ENCODE assay signal across 16 cellular contexts in the genomic region with DNA sequence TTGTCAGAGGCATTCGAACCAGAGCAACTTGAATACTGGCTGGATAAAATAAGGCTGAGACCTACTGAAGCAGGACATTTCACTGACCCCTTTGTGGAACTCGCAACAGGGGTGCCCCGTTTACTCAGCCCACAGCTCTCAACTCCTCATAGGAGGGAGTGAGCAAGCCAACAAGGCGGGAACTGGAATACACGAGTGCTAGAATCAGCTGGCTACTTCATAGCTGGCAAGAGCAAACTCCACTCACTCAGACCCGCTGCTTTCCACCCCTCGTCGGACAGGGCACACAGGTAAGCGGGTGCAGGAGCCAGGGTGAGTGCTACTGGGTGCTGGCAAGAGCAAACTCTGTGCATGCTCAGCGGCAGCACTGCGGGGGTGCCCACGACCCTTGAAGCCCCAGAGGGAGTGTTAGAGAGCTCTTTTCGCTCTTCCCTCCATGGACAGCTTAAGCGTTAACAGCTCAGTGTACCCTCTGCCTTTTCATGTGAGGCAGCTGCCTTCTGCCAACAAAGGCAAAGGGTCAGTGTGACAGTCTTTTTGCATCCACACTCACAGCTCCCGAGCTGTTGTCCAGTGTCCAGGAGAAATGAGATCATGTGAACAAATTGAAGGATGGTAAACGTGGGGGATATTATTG. TPM values are rescaled to one million over a fixed set of nuclear protein-coding genes. Genes with fewer than 3 reads are reported as not detected.
DNase-seq lines count a peak whose midpoint lies in the region; ATAC-seq and TF ChIP-seq lines count a peak whose summit lies in the region.
"Had no signal": no experiment of that assay in that cellular context is flagged by ENCODE, and none has a peak within 500 bp of the region (broad histone marks: within the 10 kb centered on the region; RNA-seq: fewer than 3 reads in every experiment).

No MANE protein-coding gene starts in this region.

- H3K4me1 ChIP-seq in hepatocyte (ENCODE audit: insufficient read depth) (peaks cover 8% of the 10 kb centered on the region), neuron (ENCODE audit: insufficient read depth, low read length) (peaks cover 14% of the 10 kb centered on the region), A673 (ENCODE audit: insufficient read depth, low read length, poor library complexity, severe bottlenecking) (no peaks in the 10 kb centered on the region)
- H3K4me1 ChIP-seq: parathyroid adenoma had no signal

- WGBS in hepatocyte (ENCODE audit: low lambda C conversion rate, missing lambda C conversion rate) = 31% methylated on average over 16 of the region's 16 CpGs

- no TSS peak for BruUV-seq in A673 (replicated peaks; lab: Mats Ljungman, UMichigan)

- no peak overlapping the region for H3K27ac Mint-ChIP-seq in activated naive CD4-positive, alpha-beta T cell treated with anti-CD3 and anti-CD28 coated beads for 36 hours
- H3K27ac Mint-ChIP-seq: effector memory CD8-positive, alpha-beta T cell; type B pancreatic cell had no signal

- TF ChIP-seq CTCF in astrocyte of the spinal cord (IDR thresholded peaks at IDR 0.05; ENCODE audit: low read depth, low read length) (no peak), hepatocyte (IDR thresholded peaks at IDR 0.05; ENCODE audit: poor library complexity) (no peak), A673 (conservative IDR thresholded peaks at IDR 0.05; ENCODE audit: low read depth, low read length) (no peak)

- no peaks in the 10 kb centered on the region for H3K4me1 Mint-ChIP-seq in activated naive CD4-positive, alpha-beta T cell treated with anti-CD3 and anti-CD28 coated beads for 36 hours (ENCODE audit: low read depth)

- no peaks in the 10 kb centered on the region for H4K20me1 ChIP-seq in hepatocyte (ENCODE audit: insufficient read depth, poor library complexity, severe bottlenecking)

- H3K36me3 ChIP-seq in hepatocyte (replicated peaks; ENCODE audit: insufficient read depth, low read depth) (no peaks in the 10 kb centered on the region), neuron (ENCODE audit: insufficient read depth, low read length) (no peaks in the 10 kb centered on the region), A673 (ENCODE audit: insufficient read depth, low read length, poor library complexity, severe bottlenecking) (no peaks in the 10 kb centered on the region)

- in situ Hi-C loops in astrocyte of the spinal cord (cut with HindIII; ENCODE audit: low sequenced_read_pairs) = no loop called here

- H3K36me3 Mint-ChIP-seq in activated naive CD4-positive, alpha-beta T cell treated with anti-CD3 and anti-CD28 coated beads for 36 hours (ENCODE audit: low read depth) = no peaks in the 10 kb centered on the region
- H3K36me3 Mint-ChIP-seq: type B pancreatic cell had no signal

- H3K9me3 ChIP-seq in hepatocyte (ENCODE audit: low read depth) = no peaks in the 10 kb centered on the region
- no peaks in the 10 kb centered on the region for H3K9me3 ChIP-seq in neuron (ENCODE audit: low read length)
- no peaks in the 10 kb centered on the region for H3K9me3 ChIP-seq in A673 (ENCODE audit: low read depth, low read length, poor library complexity, severe bottlenecking)

- H3K4me3 Mint-ChIP-seq in activated naive CD4-positive, alpha-beta T cell treated with anti-CD3 and anti-CD28 coated beads for 36 hours = no peak overlapping the region
- H3K4me3 Mint-ChIP-seq: effector memory CD8-positive, alpha-beta T cell; type B pancreatic cell had no signal

- no peaks in the 10 kb centered on the region for H3K79me2 ChIP-seq in hepatocyte
- H3K79me2 ChIP-seq: parathyroid adenoma had no signal

- H3K4me3 ChIP-seq in astrocyte of the spinal cord (ENCODE audit: low read depth, low read length) (no peak overlapping the region), hepatocyte (no peak overlapping the region), neuron (ENCODE audit: low read length) (no peak overlapping the region), A673 (ENCODE audit: low read depth, low read length, poor library complexity, severe bottlenecking) (no peak overlapping the region)

- peaks cover 1% of the 10 kb centered on the region for H3K9me3 Mint-ChIP-seq in activated naive CD4-positive, alpha-beta T cell treated with anti-CD3 and anti-CD28 coated beads for 36 hours
- H3K9me3 Mint-ChIP-seq: type B pancreatic cell had no signal

- no peak for ATAC-seq in HG03520 (IDR thresholded peaks at IDR 0.05; ENCODE audit: unreplicated experiment)
- ATAC-seq in GM21515 (IDR thresholded peaks at IDR 0.05; ENCODE audit: unreplicated experiment) = no peak
- ATAC-seq: effector memory CD8-positive, alpha-beta T cell had no signal

- DNase-seq in ELF-1 (ENCODE audit: low read depth, low spot score) (peak; percentile 13), astrocyte of the spinal cord (ENCODE audit: low read depth, low spot score) (peak; percentile 23), hepatocyte (ENCODE audit: low spot score) (peak; percentile 7), A673 (ENCODE audit: low spot score) (no peak)
- no peak for DNase-seq in activated naive CD4-positive, alpha-beta T cell treated with anti-CD3 and anti-CD28 coated beads for 36 hours
- DNase-seq: DMS 273 treated with DMSO at 0.1 percent for 48 hours; effector memory CD8-positive, alpha-beta T cell; Karpas-422; NCI-H2029 treated with DMSO at 0.1 percent for 48 hours had no signal

- H3K4me2 ChIP-seq in hepatocyte = peak overlapping the region; percentile 62

- POLR2A ChIA-PET in A673 (lab: Charles Lee; ENCODE audit: low non-redundant PET) = no interaction called here

- CTCF ChIA-PET in activated naive CD4-positive, alpha-beta T cell treated with anti-CD3 and anti-CD28 coated beads for 36 hours (lab: Charles Lee) = no interaction called here
- CTCF ChIA-PET in A673 (lab: Charles Lee) = no interaction called here

- H3K27ac ChIP-seq in hepatocyte = no peak overlapping the region
- no peak overlapping the region for H3K27ac ChIP-seq in A673 (ENCODE audit: low read depth, low read length, poor library complexity, severe bottlenecking)
- H3K27ac ChIP-seq: parathyroid adenoma had no signal

- no peaks in the 10 kb centered on the region for H3K9me2 ChIP-seq in hepatocyte (replicated peaks; ENCODE audit: insufficient read depth)

- H3K27me3 ChIP-seq in hepatocyte = no peaks in the 10 kb centered on the region
- no peaks in the 10 kb centered on the region for H3K27me3 ChIP-seq in neuron (ENCODE audit: insufficient read depth, low read length)
- H3K27me3 ChIP-seq in A673 (replicated peaks; ENCODE audit: insufficient read depth, low read depth, low read length, poor library complexity) = no peaks in the 10 kb centered on the region

- H2AFZ ChIP-seq in hepatocyte (peak overlapping the region; percentile 15), neuron (ENCODE audit: low read depth, low read length) (peak overlapping the region; percentile 34)
- H2AFZ ChIP-seq: parathyroid adenoma had no signal

- intact Hi-C loops in activated naive CD4-positive, alpha-beta T cell treated with anti-CD3 and anti-CD28 coated beads for 36 hours (cut with micrococcal nuclease) = no loop called here
- intact Hi-C loops in A673 (cut with micrococcal nuclease; ENCODE audit: unreplicated experiment) = no loop called here

- no peaks in the 10 kb centered on the region for H3K27me3 Mint-ChIP-seq in activated naive CD4-positive, alpha-beta T cell treated with anti-CD3 and anti-CD28 coated beads for 36 hours (ENCODE audit: low read depth)
- H3K27me3 Mint-ChIP-seq: effector memory CD8-positive, alpha-beta T cell had no signal

RNA-seq across cellular contexts. Expression of a gene that starts 15.7 kb away (rescaled TPM):
- total RNA-seq in hepatocyte (not detected in 2 replicates), A673 (2021) (not detected in 2 replicates)
- not detected in 2 replicates for polyA plus RNA-seq in hepatocyte
- total RNA-seq in activated naive CD4-positive, alpha-beta T cell treated with anti-CD3 and anti-CD28 coated beads for 36 hours = not detected
- total RNA-seq: glomerular endothelial cell had no signal
- polyA plus RNA-seq: AG04450 had no signal

RNA-seq across cellular contexts. Expression of a gene that starts 15.8 kb away (rescaled TPM):
- not detected in 2 replicates for total RNA-seq in hepatocyte
- not detected in 2 replicates for polyA plus RNA-seq in hepatocyte
- total RNA-seq in activated naive CD4-positive, alpha-beta T cell treated with anti-CD3 and anti-CD28 coated beads for 36 hours = not detected
- total RNA-seq in A673 (2021) = not detected in 2 replicates
- total RNA-seq: glomerular endothelial cell had no signal
- polyA plus RNA-seq: AG04450 had no signal

Comparison
In these comparisons a context has a peak if more than half of its experiments do, and no peak if none do; other contexts are left out.
1. DNase-seq: peak in ELF-1 (single experiment), astrocyte of the spinal cord (single experiment) and hepatocyte (single experiment); none in activated naive CD4-positive, alpha-beta T cell treated with anti-CD3 and anti-CD28 coated beads for 36 hours (single experiment) and A673 (single experiment).